Comparison of ENCODE assay signal across 14 cellular contexts in the genomic region with DNA sequence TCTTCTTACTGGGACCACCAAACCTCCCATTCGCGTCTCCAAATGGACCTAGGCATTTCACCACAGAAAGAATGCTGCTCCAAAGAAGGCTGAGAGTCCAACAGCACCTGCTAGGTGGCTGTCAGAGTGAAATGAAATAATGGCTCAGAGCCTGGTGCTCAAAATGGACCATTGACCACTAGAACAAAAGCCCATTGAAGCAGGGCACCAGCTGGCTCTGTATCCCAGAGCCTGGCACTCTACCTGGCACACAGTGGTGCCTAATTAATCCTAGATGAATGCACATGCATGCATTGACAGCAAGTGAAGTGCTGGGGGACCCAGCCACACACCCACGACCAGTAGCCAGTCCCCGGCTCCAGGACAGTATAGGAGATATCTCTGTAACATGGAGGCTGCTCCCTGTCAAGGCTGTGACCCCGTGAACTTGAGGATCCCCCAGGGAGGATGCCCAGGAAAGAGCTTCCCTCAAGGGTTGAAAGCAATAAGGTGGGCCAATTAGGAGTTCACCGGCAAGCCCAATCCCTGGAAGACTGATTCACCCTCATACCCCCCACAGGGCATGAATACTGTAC.
"Had no signal": no experiment of that assay in that cellular context is flagged by ENCODE, and none has a peak within 500 bp of the region (broad histone marks: within the 10 kb centered on the region; RNA-seq: fewer than 3 reads in every experiment).

No MANE protein-coding gene starts in this region.

- H3K27me3 ChIP-seq: dorsolateral prefrontal cortex, esophagus squamous epithelium had no signal

- H3K4me1 Mint-ChIP-seq: activated naive CD4-positive, alpha-beta T cell treated with anti-CD3 and anti-CD28 coated beads, Interleukin-2, amount 10 ng/mL, durations not matched to agents 7 days and 5 days; WTC11 had no signal

- H3K9me3 Mint-ChIP-seq: activated naive CD4-positive, alpha-beta T cell treated with anti-CD3 and anti-CD28 coated beads, Interleukin-2, amount 10 ng/mL, durations not matched to agents 7 days and 5 days; activated T-helper 2 cell treated with anti-CD3 and anti-CD28 coated beads, Interferon-gamma antibody, Interleukin-2, Interleukin-4, amounts not matched to agents 10 μg/mL and 5 μg/mL and 100 μg/mL, durations not matched to agents 14 hours and 24 hours and 36 hours; T-helper 1 cell treated with Interleukin-12 subunit alpha and Interleukin-12 subunit beta and Interleukin-4 antibody, amounts not matched to agents 30 μg/mL and 1 μg/mL, for 36 hours had no signal

- DNase-seq: activated CD4-positive, alpha-beta T cell treated with anti-CD3 and anti-CD28 coated beads for 48 hours; activated naive CD4-positive, alpha-beta T cell treated with anti-CD3 and anti-CD28 coated beads, Interleukin-2, amount 10 ng/mL, durations not matched to agents 7 days and 5 days; activated T-cell treated with anti-CD3 and anti-CD28 coated beads for 4 hours; cerebellar nuclear complex; esophagus squamous epithelium; foreskin fibroblast; kidney; stimulated activated naive CD4-positive, alpha-beta T cell had no signal

- H3K9me3 ChIP-seq: esophagus squamous epithelium had no signal

- H3K36me3 ChIP-seq: esophagus squamous epithelium had no signal

- H3K27ac Mint-ChIP-seq: activated naive CD4-positive, alpha-beta T cell treated with anti-CD3 and anti-CD28 coated beads, Interleukin-2, amount 10 ng/mL, durations not matched to agents 7 days and 5 days; activated T-helper 2 cell treated with anti-CD3 and anti-CD28 coated beads, Interferon-gamma antibody, Interleukin-2, Interleukin-4, amounts not matched to agents 10 μg/mL and 5 μg/mL and 100 μg/mL, durations not matched to agents 14 hours and 24 hours and 36 hours; T-helper 1 cell treated with Interleukin-12 subunit alpha and Interleukin-12 subunit beta and Interleukin-4 antibody, amounts not matched to agents 30 μg/mL and 1 μg/mL, for 36 hours; WTC11 had no signal

- H3K4me3 Mint-ChIP-seq: activated naive CD4-positive, alpha-beta T cell treated with anti-CD3 and anti-CD28 coated beads, Interleukin-2, amount 10 ng/mL, durations not matched to agents 7 days and 5 days; T-helper 1 cell treated with Interleukin-12 subunit alpha and Interleukin-12 subunit beta and Interleukin-4 antibody, amounts not matched to agents 30 μg/mL and 1 μg/mL, for 36 hours; WTC11 had no signal

- H3K4me3 ChIP-seq: dorsolateral prefrontal cortex, esophagus squamous epithelium had no signal

- H3K36me3 Mint-ChIP-seq: activated naive CD4-positive, alpha-beta T cell treated with anti-CD3 and anti-CD28 coated beads, Interleukin-2, amount 10 ng/mL, durations not matched to agents 7 days and 5 days; brain; WTC11 had no signal

- ATAC-seq: SK-N-SH treated with all-trans-retinoic acid at 6 μM for 48 hours, WTC11 had no signal
